In the genomic region with DNA sequence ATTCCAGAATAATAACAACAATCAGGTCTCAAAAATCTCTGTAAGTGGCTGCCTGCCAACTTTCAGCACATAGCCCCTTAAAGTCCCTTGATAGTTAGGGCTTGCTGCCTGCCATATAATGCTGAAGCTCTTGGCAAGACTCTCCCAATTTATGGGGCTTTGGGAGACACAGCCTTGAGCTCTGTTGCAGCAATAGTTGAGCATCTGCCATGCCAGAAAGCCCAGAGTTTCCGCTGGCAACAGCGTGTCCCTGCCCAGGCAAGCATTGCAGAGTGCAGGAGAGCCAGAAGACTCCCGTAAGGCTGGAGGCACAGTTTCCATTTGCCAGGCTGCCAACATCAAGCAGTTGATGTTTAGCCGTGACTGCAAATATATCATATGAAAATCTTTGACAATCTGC, we compare ENCODE assay signal across 1 cellular context.
TF ChIP-seq lines count a peak whose summit lies in the region.

No MANE protein-coding gene starts in this region.

TF ChIP-seq in H1, 55 proteins besides CTCF, POLR2A, EP300 and RAD21 (continued from another document):
- no peak for TF ChIP-seq SIRT6 (IDR thresholded peaks at IDR 0.05; ENCODE audit: low read length)
- TF ChIP-seq TAF7 (optimal IDR thresholded peaks at IDR 0.05; ENCODE audit: borderline replicate concordance, low read depth, low read length): no peak
- TF ChIP-seq CHD2 (IDR thresholded peaks at IDR 0.05; ENCODE audit: low read length): no peak
- TF ChIP-seq GTF2F1 (IDR thresholded peaks at IDR 0.05; ENCODE audit: borderline replicate concordance, low read depth, low read length): no peak
- no peak for TF ChIP-seq SAP30 (IDR thresholded peaks at IDR 0.05; ENCODE audit: insufficient read depth, insufficient replicate concordance, low read length)
